22 cellular contexts compared by ENCODE assay signal in the genomic region with DNA sequence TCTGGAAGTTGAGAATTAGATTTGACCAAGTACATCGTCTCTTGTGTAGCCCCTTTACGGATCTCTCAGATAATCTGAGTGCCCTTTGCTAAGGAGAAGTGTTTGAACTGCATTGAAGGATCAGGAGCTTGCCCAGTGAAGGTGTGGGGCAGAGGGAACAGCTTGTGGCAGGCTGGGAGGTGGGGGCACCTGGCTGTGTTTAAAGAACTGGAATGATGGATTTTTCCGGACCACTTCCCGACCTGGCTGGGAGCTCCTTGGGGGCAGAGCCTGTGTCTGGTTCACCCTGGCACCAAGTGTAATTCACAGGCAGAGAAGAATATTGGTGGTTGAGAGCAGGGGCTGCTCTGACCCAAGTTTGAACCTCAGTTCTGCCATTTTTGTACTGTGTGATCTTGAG. TPM values are rescaled to one million over a fixed set of nuclear protein-coding genes. Genes with fewer than 3 reads are reported as not detected.
A peak's percentile ranks its signal among the peaks of the same experiment; 100 is the strongest.
DNase-seq lines count a peak whose midpoint lies in the region; ATAC-seq and TF ChIP-seq lines count a peak whose summit lies in the region.
"Had no signal": no experiment of that assay in that cellular context is flagged by ENCODE, and none has a peak within 500 bp of the region (broad histone marks: within the 10 kb centered on the region; RNA-seq: fewer than 3 reads in every experiment).

No MANE protein-coding gene starts in this region.

- DNase-seq in activated naive CD4-positive, alpha-beta T cell treated with anti-CD3 and anti-CD28 coated beads, Interleukin-2, amount 50 U/mL, for 16 hours: no peak
- no peak for DNase-seq in activated CD8-positive, alpha-beta T cell treated with anti-CD3 and anti-CD28 coated beads, Interleukin-2, amount 10 ng/mL, durations not matched to agents 7 days and 5 days
- DNase-seq in mesothelial cell of epicardium (ENCODE audit: low spot score in 2 of 2, unreplicated experiment in 2 of 2) (no peak), type B pancreatic cell (ENCODE audit: extremely low spot score, unreplicated experiment) (no peak), SKM-1 (lab: John Stamatoyannopoulos, UW; ENCODE audit: unreplicated experiment) (no peak)
- DNase-seq: activated CD4-positive, alpha-beta T cell treated with anti-CD3 and anti-CD28 coated beads, Interleukin-2, amount 50 U/mL, for 48 hours; activated gamma-delta T cell; cortex of kidney; EL; islet precursor cell; lower lobe of right lung; mucosa of descending colon; NCI-H1105 treated with DMSO at 0.1 percent for 48 hours; NCI-H2081 treated with DMSO at 0.1 percent for 48 hours; NCI-H446 treated with DMSO at 0.1 percent for 48 hours; T-helper 9 cell had no signal

- H3K4me3 Mint-ChIP-seq in activated naive CD4-positive, alpha-beta T cell treated with anti-CD3 and anti-CD28 coated beads, Interleukin-2, amount 50 U/mL, for 24 hours: no peak overlapping the region
- H3K4me3 Mint-ChIP-seq in activated CD8-positive, alpha-beta T cell treated with anti-CD3 and anti-CD28 coated beads, Interleukin-2, amount 10 ng/mL, durations not matched to agents 7 days and 5 days: no peak overlapping the region
- no peak overlapping the region for H3K4me3 Mint-ChIP-seq in mesothelial cell of epicardium
- peak overlapping the region; percentile 24 for H3K4me3 Mint-ChIP-seq in type B pancreatic cell
- H3K4me3 Mint-ChIP-seq: B cell, IgD-negative memory B cell had no signal

- no peak for ATAC-seq in activated CD8-positive, alpha-beta T cell treated with anti-CD3 and anti-CD28 coated beads, Interleukin-2, amount 10 ng/mL, durations not matched to agents 7 days and 5 days
- no peak for ATAC-seq in esophagus mucosa
- no peak for ATAC-seq in GM18868 (IDR thresholded peaks at IDR 0.05; ENCODE audit: unreplicated experiment)
- ATAC-seq: A549, mucosa of descending colon had no signal

- H3K27ac Mint-ChIP-seq in activated naive CD4-positive, alpha-beta T cell treated with anti-CD3 and anti-CD28 coated beads, Interleukin-2, amount 50 U/mL, for 24 hours: peak overlapping the region; percentile 46
- H3K27ac Mint-ChIP-seq in activated CD8-positive, alpha-beta T cell treated with anti-CD3 and anti-CD28 coated beads, Interleukin-2, amount 10 ng/mL, durations not matched to agents 7 days and 5 days: peak overlapping the region; percentile 31
- H3K27ac Mint-ChIP-seq in mesothelial cell of epicardium (peak overlapping the region; percentile 84), type B pancreatic cell (no peak overlapping the region)
- H3K27ac Mint-ChIP-seq: B cell, IgD-negative memory B cell had no signal

- TF ChIP-seq CTCF in mesothelial cell of epicardium (IDR thresholded peaks at IDR 0.05; ENCODE audit: unreplicated experiment) (no peak), type B pancreatic cell (conservative IDR thresholded peaks at IDR 0.05) (no peak)

- H3K4me1 Mint-ChIP-seq in activated naive CD4-positive, alpha-beta T cell treated with anti-CD3 and anti-CD28 coated beads, Interleukin-2, amount 50 U/mL, for 24 hours: peaks cover 76% of the 10 kb centered on the region
- peaks cover 49% of the 10 kb centered on the region for H3K4me1 Mint-ChIP-seq in activated CD8-positive, alpha-beta T cell treated with anti-CD3 and anti-CD28 coated beads, Interleukin-2, amount 10 ng/mL, durations not matched to agents 7 days and 5 days (ENCODE audit: low read depth)
- H3K4me1 Mint-ChIP-seq in mesothelial cell of epicardium: peaks cover 39% of the 10 kb centered on the region
- H3K4me1 Mint-ChIP-seq in type B pancreatic cell (ENCODE audit: unreplicated experiment): peaks cover 49% of the 10 kb centered on the region

- POLR2A ChIA-PET in activated CD8-positive, alpha-beta T cell treated with anti-CD3 and anti-CD28 coated beads, Interleukin-2, amount 10 ng/mL, durations not matched to agents 7 days and 5 days (lab: Charles Lee): interaction anchor here (1.0 to 2.0 kb wide), 5 partner anchors 11 to 59 kb away, joined by 3 to 8 read pairs (median 4); a partner anchor contains a TSS

- peaks cover 7% of the 10 kb centered on the region for H3K36me3 Mint-ChIP-seq in activated naive CD4-positive, alpha-beta T cell treated with anti-CD3 and anti-CD28 coated beads, Interleukin-2, amount 50 U/mL, for 24 hours
- peaks cover 68% of the 10 kb centered on the region for H3K36me3 Mint-ChIP-seq in activated CD8-positive, alpha-beta T cell treated with anti-CD3 and anti-CD28 coated beads, Interleukin-2, amount 10 ng/mL, durations not matched to agents 7 days and 5 days (ENCODE audit: low read depth)
- H3K36me3 Mint-ChIP-seq in mesothelial cell of epicardium (peaks cover 27% of the 10 kb centered on the region), type B pancreatic cell (peaks cover 27% of the 10 kb centered on the region)

- H3K27me3 Mint-ChIP-seq in activated naive CD4-positive, alpha-beta T cell treated with anti-CD3 and anti-CD28 coated beads, Interleukin-2, amount 50 U/mL, for 24 hours: no peaks in the 10 kb centered on the region
- no peaks in the 10 kb centered on the region for H3K27me3 Mint-ChIP-seq in activated CD8-positive, alpha-beta T cell treated with anti-CD3 and anti-CD28 coated beads, Interleukin-2, amount 10 ng/mL, durations not matched to agents 7 days and 5 days (ENCODE audit: low read depth)
- H3K27me3 Mint-ChIP-seq in mesothelial cell of epicardium (ENCODE audit: low read depth): no peaks in the 10 kb centered on the region
- H3K27me3 Mint-ChIP-seq in type B pancreatic cell: no peaks in the 10 kb centered on the region
- H3K27me3 Mint-ChIP-seq: B cell, IgD-negative memory B cell had no signal

- no peaks in the 10 kb centered on the region for H3K9me3 Mint-ChIP-seq in activated naive CD4-positive, alpha-beta T cell treated with anti-CD3 and anti-CD28 coated beads, Interleukin-2, amount 50 U/mL, for 24 hours
- no peaks in the 10 kb centered on the region for H3K9me3 Mint-ChIP-seq in activated CD8-positive, alpha-beta T cell treated with anti-CD3 and anti-CD28 coated beads, Interleukin-2, amount 10 ng/mL, durations not matched to agents 7 days and 5 days (ENCODE audit: insufficient read depth)
- H3K9me3 Mint-ChIP-seq in mesothelial cell of epicardium: no peaks in the 10 kb centered on the region
- no peaks in the 10 kb centered on the region for H3K9me3 Mint-ChIP-seq in type B pancreatic cell
- H3K9me3 Mint-ChIP-seq: IgD-negative memory B cell had no signal

- CTCF ChIA-PET in activated CD8-positive, alpha-beta T cell treated with anti-CD3 and anti-CD28 coated beads, Interleukin-2, amount 10 ng/mL, durations not matched to agents 7 days and 5 days (lab: Charles Lee): interaction anchor here (0.9 to 3.4 kb wide), 4 partner anchors 14 to 143 kb away, joined by 3 to 15 read pairs (median 6); no protein-coding TSS in a partner anchor

RNA-seq across cellular contexts. Expression of a gene that starts 18.4 kb away (rescaled TPM):
- total RNA-seq in activated CD8-positive, alpha-beta T cell treated with anti-CD3 and anti-CD28 coated beads, Interleukin-2, amount 10 ng/mL, durations not matched to agents 7 days and 5 days: 10 to 100 TPM; 39.4 to 39.8 TPM
- total RNA-seq in mesothelial cell of epicardium (54.5 to 58.2 TPM (median 56.3 TPM) in 3 replicates), type B pancreatic cell (ENCODE audit: low replicate concordance) (55.9 and 56.9 TPM in 2 replicates), esophagus mucosa (48.1 TPM)
